In the genomic region with DNA sequence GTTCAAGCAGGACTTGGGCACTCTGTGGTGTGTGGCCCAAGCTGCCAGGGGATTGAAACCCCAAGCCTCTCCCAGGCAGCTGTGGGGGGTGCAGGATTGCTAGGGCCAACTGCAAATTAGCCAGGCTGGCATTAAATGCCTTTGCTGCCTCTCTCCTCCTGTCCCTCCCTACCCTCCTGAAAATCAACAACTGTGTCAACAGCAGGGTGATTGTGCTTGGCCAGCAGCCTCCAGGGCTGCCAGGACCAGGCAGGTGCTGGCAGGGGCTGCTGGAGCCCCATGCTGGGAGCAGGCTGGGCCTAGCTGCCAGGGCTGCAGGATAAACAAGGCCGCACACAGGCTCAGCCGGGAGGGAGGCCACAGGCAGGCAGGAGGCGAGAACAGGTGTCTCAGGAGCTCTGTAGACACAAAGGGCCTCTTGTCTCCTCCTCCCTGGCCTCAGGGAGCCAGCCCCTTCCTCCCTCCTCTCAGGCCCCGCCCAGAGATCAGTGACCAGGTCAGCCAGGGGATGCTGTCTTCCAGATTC, we compare ENCODE assay signal across 9 cellular contexts. TPM values are rescaled to one million over a fixed set of nuclear protein-coding genes. Genes with fewer than 3 reads are reported as not detected.
DNase-seq lines count a peak whose midpoint lies in the region; ATAC-seq, FAIRE-seq and TF ChIP-seq lines count a peak whose summit lies in the region.
"Had no signal": no experiment of that assay in that cellular context is flagged by ENCODE, and none has a peak within 500 bp of the region (broad histone marks: within the 10 kb centered on the region; RNA-seq: fewer than 3 reads in every experiment).

No MANE protein-coding gene starts in this region.

- POLR2A ChIA-PET in SK-N-SH (lab: Yijun Ruan, JAX): no interaction called here

- H3K4me1 ChIP-seq in heart left ventricle (peaks cover 4 to 94% (median 50%) of the 10 kb centered on the region in 12 donors), SK-N-SH (ENCODE audit: control insufficient read depth in 1 of 2, insufficient read depth in 2 of 2, low read depth in 1 of 2, low read length in 1 of 2) (peaks cover 11 to 30% of the 10 kb centered on the region in 2 experiments; a peak in 2 of 4 replicates)

- no peaks in the 10 kb centered on the region for H3K9me3 Mint-ChIP-seq in progenitor cell of endocrine pancreas (ENCODE audit: low read depth)
- H3K9me3 Mint-ChIP-seq in CD14-positive monocyte: no peaks in the 10 kb centered on the region
- H3K9me3 Mint-ChIP-seq in activated naive CD4-positive, alpha-beta T cell treated with anti-CD3 and anti-CD28 coated beads for 36 hours: no peaks in the 10 kb centered on the region

- H3K36me3 Mint-ChIP-seq in progenitor cell of endocrine pancreas (ENCODE audit: insufficient read depth) (no peaks in the 10 kb centered on the region), CD14-positive monocyte (no peaks in the 10 kb centered on the region)
- no peaks in the 10 kb centered on the region for H3K36me3 Mint-ChIP-seq in activated naive CD4-positive, alpha-beta T cell treated with anti-CD3 and anti-CD28 coated beads for 36 hours (ENCODE audit: low read depth)

- no peaks in the 10 kb centered on the region for H3K79me2 ChIP-seq in SK-N-SH (ENCODE audit: insufficient read depth)

- H3K9me3 ChIP-seq in heart left ventricle (no peaks in the 10 kb centered on the region), SK-N-SH (no peaks in the 10 kb centered on the region)

- peak overlapping the region; percentile 99 for H3K27ac Mint-ChIP-seq in progenitor cell of endocrine pancreas
- H3K27ac Mint-ChIP-seq in CD14-positive monocyte: no peak overlapping the region
- no peak overlapping the region for H3K27ac Mint-ChIP-seq in activated naive CD4-positive, alpha-beta T cell treated with anti-CD3 and anti-CD28 coated beads for 36 hours

- no peaks in the 10 kb centered on the region for H3F3A ChIP-seq in SK-N-SH (replicated peaks; ENCODE audit: insufficient read depth)

- H3K9me2 ChIP-seq in SK-N-SH: no peaks in the 10 kb centered on the region

- H4K20me1 ChIP-seq in SK-N-SH (ENCODE audit: insufficient read depth): no peaks in the 10 kb centered on the region

- H3K27ac ChIP-seq in heart left ventricle (peak overlapping the region in 10 of 12 donors; percentile 9 to 92 (median 54)), SK-N-SH (ENCODE audit: low read depth in 2 of 2, low read length in 1 of 2) (no peak overlapping the region)

- H2AFZ ChIP-seq in SK-N-SH (ENCODE audit: low read depth): no peak overlapping the region

- no peak for FAIRE-seq in H54 (lab: Jason Lieb, UNC)
- FAIRE-seq: astrocyte had no signal

- H3K4me3 Mint-ChIP-seq in progenitor cell of endocrine pancreas (ENCODE audit: low read depth): no peak overlapping the region
- peak overlapping the region in 1 of 2 donors; percentile 37 for H3K4me3 Mint-ChIP-seq in CD14-positive monocyte
- no peak overlapping the region for H3K4me3 Mint-ChIP-seq in activated naive CD4-positive, alpha-beta T cell treated with anti-CD3 and anti-CD28 coated beads for 36 hours

- CTCF ChIA-PET in SK-N-SH (lab: Yijun Ruan, JAX): interaction anchor here (1.8 kb wide), 1 partner anchor 45 kb away, joined by 9 read pairs; no protein-coding TSS in a partner anchor
- CTCF ChIA-PET in activated naive CD4-positive, alpha-beta T cell treated with anti-CD3 and anti-CD28 coated beads for 36 hours (lab: Charles Lee): no interaction called here

- TF ChIP-seq CTCF in heart left ventricle (IDR thresholded peaks at IDR 0.05) (no peak), progenitor cell of endocrine pancreas (IDR thresholded peaks at IDR 0.05; ENCODE audit: unreplicated experiment) (no peak), CD14-positive monocyte (IDR thresholded peaks at IDR 0.05) (no peak), SK-N-SH (IDR thresholded peaks at IDR 0.05) (no peak)

- H3K36me3 ChIP-seq in heart left ventricle (no peaks in the 10 kb centered on the region), SK-N-SH (replicated peaks in 1 of 2; ENCODE audit: control insufficient read depth in 1 of 2, insufficient read depth in 2 of 2, low read length in 1 of 2) (no peaks in the 10 kb centered on the region)

- H3K9ac ChIP-seq in SK-N-SH: no peak overlapping the region

- intact Hi-C loops in heart left ventricle (cut with DNase I): loop anchor here in 1 of 10 donors (5.0 kb wide), 1 partner anchor 43 kb away; no protein-coding TSS in a partner anchor
- intact Hi-C loops in CD14-positive monocyte (cut with micrococcal nuclease): no loop called here
- intact Hi-C loops in activated naive CD4-positive, alpha-beta T cell treated with anti-CD3 and anti-CD28 coated beads for 36 hours (cut with micrococcal nuclease): no loop called here

- peaks cover 62% of the 10 kb centered on the region for H3K4me1 Mint-ChIP-seq in progenitor cell of endocrine pancreas (ENCODE audit: low read depth)
- H3K4me1 Mint-ChIP-seq in CD14-positive monocyte: no peaks in the 10 kb centered on the region
- no peaks in the 10 kb centered on the region for H3K4me1 Mint-ChIP-seq in activated naive CD4-positive, alpha-beta T cell treated with anti-CD3 and anti-CD28 coated beads for 36 hours (ENCODE audit: low read depth)

- H3K4me3 ChIP-seq in heart left ventricle (no peak overlapping the region), SK-N-SH (ENCODE audit: low read depth in 2 of 2, low read length in 1 of 2) (no peak overlapping the region)

- peak in 3 of 4 donors; percentile 35 to 48 (median 46) for ATAC-seq in heart left ventricle

- 32 to 60% (median 48%) methylated on average over 3 to 4 of the region's 4 CpGs for WGBS in heart left ventricle, 4 donors
- WGBS in SK-N-SH (ENCODE audit: low lambda C conversion rate): 43% methylated on average over 2 of the region's 4 CpGs

- no peak for TF ChIP-seq RAD21 in SK-N-SH (IDR thresholded peaks at IDR 0.05; ENCODE audit: low read length)

- no peak overlapping the region for H3K4me2 ChIP-seq in SK-N-SH

- DNase-seq in H54 (ENCODE audit: insufficient read length, low spot score) (peak; percentile 29), NCI-H69 (lab: John Stamatoyannopoulos, UW) (peak; percentile 99), heart left ventricle (no peak), progenitor cell of endocrine pancreas (ENCODE audit: low spot score, unreplicated experiment) (peak; percentile 41), CD14-positive monocyte (ENCODE audit: low spot score) (no peak), SK-N-SH (no peak)
- no peak for DNase-seq in activated CD8-positive, alpha-beta memory T cell treated with anti-CD3 and anti-CD28 coated beads, Interleukin-2, amount 50 U/mL, for 48 hours
- DNase-seq in activated naive CD4-positive, alpha-beta T cell treated with anti-CD3 and anti-CD28 coated beads for 36 hours: no peak

- H3K27me3 Mint-ChIP-seq in progenitor cell of endocrine pancreas (no peaks in the 10 kb centered on the region), CD14-positive monocyte (ENCODE audit: low read depth in 3 of 3) (peaks cover 4 to 16% (median 8%) of the 10 kb centered on the region in 3 donors)
- no peaks in the 10 kb centered on the region for H3K27me3 Mint-ChIP-seq in activated naive CD4-positive, alpha-beta T cell treated with anti-CD3 and anti-CD28 coated beads for 36 hours (ENCODE audit: low read depth)

- TF ChIP-seq POLR2A in H54 (IDR thresholded peaks at IDR 0.05; ENCODE audit: low read depth, low read length) (no peak), heart left ventricle (IDR thresholded peaks at IDR 0.05) (no peak)

- TF ChIP-seq EP300 in SK-N-SH (IDR thresholded peaks at IDR 0.05; ENCODE audit: borderline replicate concordance in 1 of 2, low read depth in 1 of 2, low read length in 1 of 2): no peak

- H3K27me3 ChIP-seq in heart left ventricle (no peaks in the 10 kb centered on the region), SK-N-SH (ENCODE audit: insufficient read depth) (no peaks in the 10 kb centered on the region)

TF ChIP-seq in SK-N-SH, 30 proteins besides CTCF, POLR2A, EP300 and RAD21 (continues in another document):
- TF ChIP-seq YY1 (IDR thresholded peaks at IDR 0.05; ENCODE audit: low read depth) (no peak), NRF1 (IDR thresholded peaks at IDR 0.05; ENCODE audit: low read depth, low read length) (no peak), JUND (IDR thresholded peaks at IDR 0.05) (no peak), MXI1 (IDR thresholded peaks at IDR 0.05; ENCODE audit: low read depth, low read length) (no peak), EZH2phosphoT487 (IDR thresholded peaks at IDR 0.05; ENCODE audit: borderline replicate concordance, low read depth) (no peak), SIN3A (IDR thresholded peaks at IDR 0.05; ENCODE audit: borderline replicate concordance, low read depth, low read length) (no peak), RCOR1 (IDR thresholded peaks at IDR 0.05; ENCODE audit: low read length) (no peak), FOXJ3 (CRISPR knock-in tag; IDR thresholded peaks at IDR 0.05) (no peak), TEAD4 (IDR thresholded peaks at IDR 0.05; ENCODE audit: borderline replicate concordance, insufficient read depth) (no peak), GABPA (IDR thresholded peaks at IDR 0.05; ENCODE audit: low read depth) (no peak)
- TF ChIP-seq, protein P1, sequence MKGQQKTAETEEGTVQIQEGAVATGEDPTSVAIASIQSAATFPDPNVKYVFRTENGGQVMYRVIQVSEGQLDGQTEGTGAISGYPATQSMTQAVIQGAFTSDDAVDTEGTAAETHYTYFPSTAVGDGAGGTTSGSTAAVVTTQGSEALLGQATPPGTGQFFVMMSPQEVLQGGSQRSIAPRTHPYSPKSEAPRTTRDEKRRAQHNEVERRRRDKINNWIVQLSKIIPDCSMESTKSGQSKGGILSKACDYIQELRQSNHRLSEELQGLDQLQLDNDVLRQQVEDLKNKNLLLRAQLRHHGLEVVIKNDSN (IDR thresholded peaks at IDR 0.05; ENCODE audit: borderline replicate concordance, low read depth): no peak
- TF ChIP-seq, protein P2, sequence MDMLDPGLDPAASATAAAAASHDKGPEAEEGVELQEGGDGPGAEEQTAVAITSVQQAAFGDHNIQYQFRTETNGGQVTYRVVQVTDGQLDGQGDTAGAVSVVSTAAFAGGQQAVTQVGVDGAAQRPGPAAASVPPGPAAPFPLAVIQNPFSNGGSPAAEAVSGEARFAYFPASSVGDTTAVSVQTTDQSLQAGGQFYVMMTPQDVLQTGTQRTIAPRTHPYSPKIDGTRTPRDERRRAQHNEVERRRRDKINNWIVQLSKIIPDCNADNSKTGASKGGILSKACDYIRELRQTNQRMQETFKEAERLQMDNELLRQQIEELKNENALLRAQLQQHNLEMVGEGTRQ (IDR thresholded peaks at IDR 0.05; ENCODE audit: borderline replicate concordance, low read depth, low read length): no peak

RNA-seq across cellular contexts. Expression of a gene that starts 11.4 kb away (rescaled TPM):
- total RNA-seq in heart left ventricle (10 to 100 TPM in 8 of 9 donors, 1 to 10 TPM in 1; 8.8 to 16.0 (median 13.0) TPM), progenitor cell of endocrine pancreas (58.2 and 61.6 TPM in 2 replicates)
- polyA plus RNA-seq in heart left ventricle (1 to 10 TPM; 8.2 to 8.5 TPM), CD14-positive monocyte (not detected), SK-N-SH (2012; rRNA removed) (7.2 and 10.6 TPM in 2 replicates)
- polyA plus RNA-seq in SK-N-SH (2012; cell fraction: cytosol; rRNA removed): 4.4 and 6.1 TPM in 2 replicates
- 21.8 and 23.2 TPM in 2 replicates for polyA plus RNA-seq in SK-N-SH (2012; cell fraction: nucleus; rRNA removed)
- total RNA-seq in activated naive CD4-positive, alpha-beta T cell treated with anti-CD3 and anti-CD28 coated beads for 36 hours: under 1 TPM; 0.10 to 0.17 TPM

Comparison
In these comparisons a context has a peak if more than half of its experiments do, and no peak if none do; other contexts are left out.
1. DNase-seq: peak in H54 (single experiment), NCI-H69 (single experiment) and progenitor cell of endocrine pancreas (single experiment); none in heart left ventricle (0 of 5), CD14-positive monocyte (single experiment), activated CD8-positive, alpha-beta memory T cell treated with anti-CD3 and anti-CD28 coated beads, Interleukin-2, amount 50 U/mL, for 48 hours (single experiment), SK-N-SH (single experiment) and activated naive CD4-positive, alpha-beta T cell treated with anti-CD3 and anti-CD28 coated beads for 36 hours (single experiment).
2. H3K27ac ChIP-seq: peak in heart left ventricle (10 of 12); none in SK-N-SH (0 of 2).
3. RNA of a gene that starts 11.4 kb away (total RNA-seq): 58.2 to 61.6 TPM in progenitor cell of endocrine pancreas and 8.8 to 16.0 TPM in heart left ventricle; 0.10 to 0.17 TPM in activated naive CD4-positive, alpha-beta T cell treated with anti-CD3 and anti-CD28 coated beads for 36 hours; every median in the first group is over 4 times any median in the second.